Comparison of ENCODE assay signal across 32 cellular contexts in the genomic region with DNA sequence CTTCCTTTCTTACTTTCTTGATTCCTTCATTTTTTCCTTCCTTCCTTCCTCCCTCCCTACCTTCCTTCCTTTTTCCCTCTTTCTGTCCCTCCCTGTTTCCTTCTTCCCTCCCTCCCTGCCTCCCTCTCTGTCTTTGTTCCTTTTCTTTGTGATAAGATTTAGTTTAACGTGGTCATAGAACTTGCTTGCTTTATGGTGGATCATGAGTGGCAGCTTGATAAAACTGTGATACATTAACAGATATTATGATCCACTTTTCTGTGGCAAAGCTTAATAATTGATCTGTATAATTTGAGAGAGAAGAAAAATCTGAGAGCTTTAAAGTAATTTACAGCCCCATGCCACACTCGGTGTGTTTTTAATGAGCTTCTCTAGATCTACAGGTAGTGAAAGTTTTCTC.
"Had no signal": no experiment of that assay in that cellular context is flagged by ENCODE, and none has a peak within 500 bp of the region (broad histone marks: within the 10 kb centered on the region; RNA-seq: fewer than 3 reads in every experiment).

No MANE protein-coding gene starts in this region.

- H2AFZ ChIP-seq: PC-9 had no signal

- FAIRE-seq: RCC 7860 had no signal

- H3K9me3 ChIP-seq: MG63, SJCRH30 had no signal

- DNase-seq: Kasumi-1, KBM-7, MG63, NCI-H1048, NCI-H1092 treated with DMSO at 0.1 percent for 48 hours, NCI-H1105 treated with DMSO at 0.1 percent for 48 hours, NCI-H1417, NCI-H1436, NCI-H1694, NCI-H187, NCI-H1930, NCI-H2029 treated with DMSO at 0.1 percent for 48 hours, NCI-H2081 treated with DMSO at 0.1 percent for 48 hours, NCI-H2107, NCI-H2171, NCI-H226, NCI-H446 treated with DMSO at 0.1 percent for 48 hours, NCI-H510A, NCI-H524, NCI-H526, NCI-H748 treated with DMSO at 0.1 percent for 48 hours, NCI-H82, PC-9, SHP77, SIG-M5, SJCRH30 had no signal

- H3K27me3 ChIP-seq: MG63, SJCRH30 had no signal

- H3K4me2 ChIP-seq: PC-9 had no signal

- H3K4me3 ChIP-seq: MG63, PC-9, SJCRH30, SK-N-MC had no signal

- H3K36me3 ChIP-seq: MG63, SJCRH30 had no signal

- H3K27ac ChIP-seq: PC-9, RWPE1, SJCRH30, SK-N-MC had no signal

- H3K4me1 ChIP-seq: SJCRH30 had no signal

- ATAC-seq: Panc1, Right ventricle myocardium inferior, SK-N-SH treated with all-trans-retinoic acid at 6 μM for 48 hours had no signal
